12 cellular contexts compared by ENCODE assay signal in genomic region chr6:119467478-119468081, GRCh38.
DNase-seq lines count a peak whose midpoint lies in the region; ATAC-seq, FAIRE-seq and TF ChIP-seq lines count a peak whose summit lies in the region.
"Had no signal": no experiment of that assay in that cellular context is flagged by ENCODE, and none has a peak within 500 bp of the region (broad histone marks: within the 10 kb centered on the region; RNA-seq: fewer than 3 reads in every experiment).

No MANE protein-coding gene starts in this region.

- intact Hi-C loops in left lung (cut with DNase I) = no loop called here

- DNase-seq in AG08395 (ENCODE audit: low spot score) (peak; percentile 22), HCEC 1CT (peak; percentile 64), astrocyte of the hippocampus (ENCODE audit: low read depth, low spot score) (peak; percentile 51), left lung (no peak), GM12892 (ENCODE audit: insufficient read length) (no peak), NK-92 (lab: John Stamatoyannopoulos, UW; ENCODE audit: unreplicated experiment) (no peak)
- no peak for DNase-seq in stimulated activated CD4-positive, alpha-beta T cell treated with anti-CD3 and anti-CD28 coated beads, Interleukin-1b, Interleukin-23, amount 100 ng/mL, for 48 hours
- DNase-seq: activated naive CD4-positive, alpha-beta T cell; Calu3; kidney glomerular epithelial cell; NK-92 treated with Interleukin-12 subunit alpha and Interleukin-12 subunit beta, amount 100 ng/mL, for 24 hours had no signal

- ATAC-seq in left lung = peak; percentile 78
- no peak for ATAC-seq in HG02884 (IDR thresholded peaks at IDR 0.05; ENCODE audit: unreplicated experiment)

- TF ChIP-seq POLR2A in GM12892 (IDR thresholded peaks at IDR 0.05; ENCODE audit: low read depth, low read length) = no peak

- no peaks in the 10 kb centered on the region for H3K9me3 ChIP-seq in left lung

- peak overlapping the region in 1 of 2 donors; percentile 5 for H3K27ac ChIP-seq in left lung

- H3K36me3 ChIP-seq in left lung = no peaks in the 10 kb centered on the region

- no peaks in the 10 kb centered on the region for H3K27me3 ChIP-seq in left lung

- no peak for TF ChIP-seq CTCF in left lung (IDR thresholded peaks at IDR 0.05)

- FAIRE-seq in GM12892 (lab: Jason Lieb, UNC) = no peak

- H3K4me3 ChIP-seq in left lung = no peak overlapping the region

- H3K4me1 ChIP-seq in left lung = no peaks in the 10 kb centered on the region

Comparison
In these comparisons a context has a peak if more than half of its experiments do, and no peak if none do; other contexts are left out.
1. DNase-seq: peak in AG08395 (single experiment), HCEC 1CT (single experiment) and astrocyte of the hippocampus (single experiment); none in left lung (0 of 2), GM12892 (single experiment), NK-92 (single experiment) and stimulated activated CD4-positive, alpha-beta T cell treated with anti-CD3 and anti-CD28 coated beads, Interleukin-1b, Interleukin-23, amount 100 ng/mL, for 48 hours (single experiment).